2 cellular contexts compared by ENCODE assay signal in genomic region chr9:127945942-127946341, GRCh38.
TF ChIP-seq lines count a peak whose summit lies in the region.

No MANE protein-coding gene starts in this region.

TF ChIP-seq in HEK293, 187 proteins besides CTCF, POLR2A, EP300 and RAD21:
- TF ChIP-seq ZNF426 (tag by site-specific recombination; IDR thresholded peaks at IDR 0.05) (no peak), ZNF654 (tag by site-specific recombination; IDR thresholded peaks at IDR 0.05; ENCODE audit: low read depth) (no peak), ZSCAN30 (tag by site-specific recombination; IDR thresholded peaks at IDR 0.05) (no peak), GLIS1 (tag by site-specific recombination; IDR thresholded peaks at IDR 0.05) (peak; percentile 28), ZNF362 (tag by site-specific recombination; IDR thresholded peaks at IDR 0.05) (no peak)
- TF ChIP-seq, protein P1, sequence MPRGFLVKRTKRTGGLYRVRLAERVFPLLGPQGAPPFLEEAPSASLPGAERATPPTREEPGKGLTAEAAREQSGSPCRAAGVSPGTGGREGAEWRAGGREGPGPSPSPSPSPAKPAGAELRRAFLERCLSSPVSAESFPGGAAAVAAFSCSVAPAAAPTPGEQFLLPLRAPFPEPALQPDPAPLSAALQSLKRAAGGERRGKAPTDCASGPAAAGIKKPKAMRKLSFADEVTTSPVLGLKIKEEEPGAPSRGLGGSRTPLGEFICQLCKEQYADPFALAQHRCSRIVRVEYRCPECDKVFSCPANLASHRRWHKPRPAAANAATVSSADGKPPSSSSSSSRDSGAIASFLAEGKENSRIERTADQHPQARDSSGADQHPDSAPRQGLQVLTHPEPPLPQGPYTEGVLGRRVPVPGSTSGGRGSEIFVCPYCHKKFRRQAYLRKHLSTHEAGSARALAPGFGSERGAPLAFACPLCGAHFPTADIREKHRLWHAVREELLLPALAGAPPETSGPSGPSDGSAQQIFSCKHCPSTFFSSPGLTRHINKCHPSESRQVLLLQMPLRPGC (tag by site-specific recombination; IDR thresholded peaks at IDR 0.05): no peak
TF ChIP-seq in HEK293: peak in this region for 1.

TF ChIP-seq in GM23338, 12 proteins besides CTCF, POLR2A, EP300 and RAD21:
- TF ChIP-seq EZH2 (IDR thresholded peaks at IDR 0.05; ENCODE audit: low read depth, unreplicated experiment): no peak
- TF ChIP-seq, protein P2, sequence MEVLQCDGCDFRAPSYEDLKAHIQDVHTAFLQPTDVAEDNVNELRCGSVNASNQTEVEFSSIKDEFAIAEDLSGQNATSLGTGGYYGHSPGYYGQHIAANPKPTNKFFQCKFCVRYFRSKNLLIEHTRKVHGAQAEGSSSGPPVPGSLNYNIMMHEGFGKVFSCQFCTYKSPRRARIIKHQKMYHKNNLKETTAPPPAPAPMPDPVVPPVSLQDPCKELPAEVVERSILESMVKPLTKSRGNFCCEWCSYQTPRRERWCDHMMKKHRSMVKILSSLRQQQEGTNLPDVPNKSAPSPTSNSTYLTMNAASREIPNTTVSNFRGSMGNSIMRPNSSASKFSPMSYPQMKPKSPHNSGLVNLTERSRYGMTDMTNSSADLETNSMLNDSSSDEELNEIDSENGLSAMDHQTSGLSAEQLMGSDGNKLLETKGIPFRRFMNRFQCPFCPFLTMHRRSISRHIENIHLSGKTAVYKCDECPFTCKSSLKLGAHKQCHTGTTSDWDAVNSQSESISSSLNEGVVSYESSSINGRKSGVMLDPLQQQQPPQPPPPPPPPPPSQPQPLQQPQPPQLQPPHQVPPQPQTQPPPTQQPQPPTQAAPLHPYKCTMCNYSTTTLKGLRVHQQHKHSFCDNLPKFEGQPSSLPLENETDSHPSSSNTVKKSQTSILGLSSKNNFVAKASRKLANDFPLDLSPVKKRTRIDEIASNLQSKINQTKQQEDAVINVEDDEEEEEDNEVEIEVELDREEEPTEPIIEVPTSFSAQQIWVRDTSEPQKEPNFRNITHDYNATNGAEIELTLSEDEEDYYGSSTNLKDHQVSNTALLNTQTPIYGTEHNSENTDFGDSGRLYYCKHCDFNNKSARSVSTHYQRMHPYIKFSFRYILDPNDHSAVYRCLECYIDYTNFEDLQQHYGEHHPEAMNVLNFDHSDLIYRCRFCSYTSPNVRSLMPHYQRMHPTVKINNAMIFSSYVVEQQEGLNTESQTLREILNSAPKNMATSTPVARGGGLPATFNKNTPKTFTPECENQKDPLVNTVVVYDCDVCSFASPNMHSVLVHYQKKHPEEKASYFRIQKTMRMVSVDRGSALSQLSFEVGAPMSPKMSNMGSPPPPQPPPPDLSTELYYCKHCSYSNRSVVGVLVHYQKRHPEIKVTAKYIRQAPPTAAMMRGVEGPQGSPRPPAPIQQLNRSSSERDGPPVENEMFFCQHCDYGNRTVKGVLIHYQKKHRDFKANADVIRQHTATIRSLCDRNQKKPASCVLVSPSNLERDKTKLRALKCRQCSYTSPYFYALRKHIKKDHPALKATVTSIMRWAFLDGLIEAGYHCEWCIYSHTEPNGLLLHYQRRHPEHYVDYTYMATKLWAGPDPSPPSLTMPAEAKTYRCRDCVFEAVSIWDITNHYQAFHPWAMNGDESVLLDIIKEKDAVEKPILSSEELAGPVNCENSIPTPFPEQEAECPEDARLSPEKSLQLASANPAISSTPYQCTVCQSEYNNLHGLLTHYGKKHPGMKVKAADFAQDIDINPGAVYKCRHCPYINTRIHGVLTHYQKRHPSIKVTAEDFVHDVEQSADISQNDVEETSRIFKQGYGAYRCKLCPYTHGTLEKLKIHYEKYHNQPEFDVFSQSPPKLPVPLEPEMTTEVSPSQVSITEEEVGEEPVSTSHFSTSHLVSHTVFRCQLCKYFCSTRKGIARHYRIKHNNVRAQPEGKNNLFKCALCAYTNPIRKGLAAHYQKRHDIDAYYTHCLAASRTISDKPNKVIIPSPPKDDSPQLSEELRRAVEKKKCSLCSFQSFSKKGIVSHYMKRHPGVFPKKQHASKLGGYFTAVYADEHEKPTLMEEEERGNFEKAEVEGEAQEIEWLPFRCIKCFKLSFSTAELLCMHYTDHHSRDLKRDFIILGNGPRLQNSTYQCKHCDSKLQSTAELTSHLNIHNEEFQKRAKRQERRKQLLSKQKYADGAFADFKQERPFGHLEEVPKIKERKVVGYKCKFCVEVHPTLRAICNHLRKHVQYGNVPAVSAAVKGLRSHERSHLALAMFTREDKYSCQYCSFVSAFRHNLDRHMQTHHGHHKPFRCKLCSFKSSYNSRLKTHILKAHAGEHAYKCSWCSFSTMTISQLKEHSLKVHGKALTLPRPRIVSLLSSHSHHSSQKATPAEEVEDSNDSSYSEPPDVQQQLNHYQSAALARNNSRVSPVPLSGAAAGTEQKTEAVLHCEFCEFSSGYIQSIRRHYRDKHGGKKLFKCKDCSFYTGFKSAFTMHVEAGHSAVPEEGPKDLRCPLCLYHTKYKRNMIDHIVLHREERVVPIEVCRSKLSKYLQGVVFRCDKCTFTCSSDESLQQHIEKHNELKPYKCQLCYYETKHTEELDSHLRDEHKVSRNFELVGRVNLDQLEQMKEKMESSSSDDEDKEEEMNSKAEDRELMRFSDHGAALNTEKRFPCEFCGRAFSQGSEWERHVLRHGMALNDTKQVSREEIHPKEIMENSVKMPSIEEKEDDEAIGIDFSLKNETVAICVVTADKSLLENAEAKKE (CRISPR knock-in tag; IDR thresholded peaks at IDR 0.05): no peak
- no peak for TF ChIP-seq NANOG (IDR thresholded peaks at IDR 0.05; ENCODE audit: borderline replicate concordance)
- no peak for TF ChIP-seq JUNB (IDR thresholded peaks at IDR 0.05; ENCODE audit: unreplicated experiment)
- TF ChIP-seq POLR2AphosphoS5 (IDR thresholded peaks at IDR 0.05; ENCODE audit: low read depth): no peak
- TF ChIP-seq, protein P3, sequence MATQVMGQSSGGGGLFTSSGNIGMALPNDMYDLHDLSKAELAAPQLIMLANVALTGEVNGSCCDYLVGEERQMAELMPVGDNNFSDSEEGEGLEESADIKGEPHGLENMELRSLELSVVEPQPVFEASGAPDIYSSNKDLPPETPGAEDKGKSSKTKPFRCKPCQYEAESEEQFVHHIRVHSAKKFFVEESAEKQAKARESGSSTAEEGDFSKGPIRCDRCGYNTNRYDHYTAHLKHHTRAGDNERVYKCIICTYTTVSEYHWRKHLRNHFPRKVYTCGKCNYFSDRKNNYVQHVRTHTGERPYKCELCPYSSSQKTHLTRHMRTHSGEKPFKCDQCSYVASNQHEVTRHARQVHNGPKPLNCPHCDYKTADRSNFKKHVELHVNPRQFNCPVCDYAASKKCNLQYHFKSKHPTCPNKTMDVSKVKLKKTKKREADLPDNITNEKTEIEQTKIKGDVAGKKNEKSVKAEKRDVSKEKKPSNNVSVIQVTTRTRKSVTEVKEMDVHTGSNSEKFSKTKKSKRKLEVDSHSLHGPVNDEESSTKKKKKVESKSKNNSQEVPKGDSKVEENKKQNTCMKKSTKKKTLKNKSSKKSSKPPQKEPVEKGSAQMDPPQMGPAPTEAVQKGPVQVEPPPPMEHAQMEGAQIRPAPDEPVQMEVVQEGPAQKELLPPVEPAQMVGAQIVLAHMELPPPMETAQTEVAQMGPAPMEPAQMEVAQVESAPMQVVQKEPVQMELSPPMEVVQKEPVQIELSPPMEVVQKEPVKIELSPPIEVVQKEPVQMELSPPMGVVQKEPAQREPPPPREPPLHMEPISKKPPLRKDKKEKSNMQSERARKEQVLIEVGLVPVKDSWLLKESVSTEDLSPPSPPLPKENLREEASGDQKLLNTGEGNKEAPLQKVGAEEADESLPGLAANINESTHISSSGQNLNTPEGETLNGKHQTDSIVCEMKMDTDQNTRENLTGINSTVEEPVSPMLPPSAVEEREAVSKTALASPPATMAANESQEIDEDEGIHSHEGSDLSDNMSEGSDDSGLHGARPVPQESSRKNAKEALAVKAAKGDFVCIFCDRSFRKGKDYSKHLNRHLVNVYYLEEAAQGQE (IDR thresholded peaks at IDR 0.05; ENCODE audit: unreplicated experiment): no peak
- no peak for TF ChIP-seq ETS1 (IDR thresholded peaks at IDR 0.05)
- no peak for TF ChIP-seq ZNF331 (CRISPR knock-in tag; IDR thresholded peaks at IDR 0.05; ENCODE audit: low read depth)
- no peak for TF ChIP-seq ZNF114 (CRISPR knock-in tag; IDR thresholded peaks at IDR 0.05)
- no peak for TF ChIP-seq EZH2phosphoT487 (IDR thresholded peaks at IDR 0.05; ENCODE audit: unreplicated experiment)
- no peak for TF ChIP-seq CREB1 (CRISPR knock-in tag; IDR thresholded peaks at IDR 0.05; ENCODE audit: low read depth)
- no peak for TF ChIP-seq STAT1 (IDR thresholded peaks at IDR 0.05; ENCODE audit: unreplicated experiment)
